Comparison of ENCODE assay signal across 8 cellular contexts in the genomic region with DNA sequence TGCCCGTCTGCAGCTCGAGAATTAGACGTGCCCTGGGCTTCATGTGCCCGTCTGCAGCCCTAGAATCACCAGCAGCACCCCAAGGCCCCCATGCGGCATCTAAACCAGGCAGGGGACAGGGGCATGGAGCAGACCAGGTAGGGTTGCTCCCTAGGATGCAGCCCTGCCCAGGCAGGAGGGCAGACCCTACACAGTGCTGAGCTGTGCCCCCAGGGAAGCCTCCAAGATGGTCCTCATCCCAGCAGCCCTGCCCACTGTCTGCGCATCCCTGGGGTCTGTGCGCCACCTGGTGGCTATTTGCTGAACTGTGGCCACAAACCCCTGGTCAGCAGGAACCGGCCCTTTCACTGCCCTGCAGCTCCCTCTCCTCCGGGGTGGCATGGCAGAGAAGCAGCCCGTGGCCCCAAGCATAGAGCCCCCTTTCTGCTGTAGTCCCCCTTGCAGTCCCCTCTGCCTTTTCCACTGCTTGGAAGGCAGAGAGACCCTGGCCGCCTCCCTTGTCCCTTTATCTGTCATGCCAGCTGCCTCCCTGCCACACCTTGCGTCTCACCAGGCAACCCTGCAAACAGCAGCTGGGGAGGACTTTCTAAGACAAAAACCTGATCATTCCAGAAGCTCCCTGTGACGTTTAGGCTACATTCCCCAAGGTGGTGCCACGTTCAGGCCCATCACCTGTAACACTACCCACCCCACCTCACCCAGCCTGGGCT.
A peak's percentile ranks its signal among the peaks of the same experiment; 100 is the strongest.
DNase-seq lines count a peak whose midpoint lies in the region; ATAC-seq and TF ChIP-seq lines count a peak whose summit lies in the region.

No MANE protein-coding gene starts in this region.

- DNase-seq in GM06990 (ENCODE audit: extremely low read depth, insufficient read length), result peak; percentile 40
- peak; percentile 62 for DNase-seq in NAMALWA (ENCODE audit: low spot score)
- peak; percentile 79 for DNase-seq in activated CD4-positive, CD25-positive, alpha-beta regulatory T cell treated with anti-CD3 and anti-CD28 coated beads, Interleukin-2, amount 50 U/mL, for 72 hours
- peak; percentile 41 for DNase-seq in central memory CD4-positive, alpha-beta T cell
- DNase-seq in left kidney (ENCODE audit: low read depth, low spot score), result peak; percentile 85
- DNase-seq in stimulated activated CD4-positive, alpha-beta T cell treated with anti-CD3 and anti-CD28 coated beads, Interleukin-4, amount 100 ng/mL, for 24 hours, result peak; percentile 72

- H3K4me3 ChIP-seq in GM06990 (replicated peaks; ENCODE audit: low read depth, low read length), result no peak overlapping the region

- H3K36me3 ChIP-seq in GM06990 (ENCODE audit: control insufficient read depth, insufficient read depth, low read length), result no peaks in the 10 kb centered on the region

- no peaks in the 10 kb centered on the region for H3K27me3 ChIP-seq in GM06990 (replicated peaks; ENCODE audit: control insufficient read depth, insufficient read depth, low read length)

- TF ChIP-seq CTCF in GM06990 (IDR thresholded peaks at IDR 0.05; ENCODE audit: insufficient read depth, low read length, poor library complexity, severe bottlenecking), result peak; percentile 91

- ATAC-seq in HG03108 (IDR thresholded peaks at IDR 0.05; ENCODE audit: unreplicated experiment), result no peak
- no peak for ATAC-seq in HG02798 (IDR thresholded peaks at IDR 0.05; ENCODE audit: poor library complexity, unreplicated experiment)
